In genomic region chr11:65792456-65792855, GRCh38 we compare ENCODE assay signal across 1 cellular context.
TF ChIP-seq lines count a peak whose summit lies in the region.

No MANE protein-coding gene starts in this region.

TF ChIP-seq in GM23338, 12 proteins besides CTCF, POLR2A, EP300 and RAD21 (continued from another document):
- TF ChIP-seq ZNF462 (CRISPR knock-in tag; IDR thresholded peaks at IDR 0.05) (no peak), POLR2AphosphoS5 (IDR thresholded peaks at IDR 0.05; ENCODE audit: low read depth) (no peak), CREB1 (CRISPR knock-in tag; IDR thresholded peaks at IDR 0.05; ENCODE audit: low read depth) (no peak), ZNF114 (CRISPR knock-in tag; IDR thresholded peaks at IDR 0.05) (no peak)
- TF ChIP-seq, protein P1, sequence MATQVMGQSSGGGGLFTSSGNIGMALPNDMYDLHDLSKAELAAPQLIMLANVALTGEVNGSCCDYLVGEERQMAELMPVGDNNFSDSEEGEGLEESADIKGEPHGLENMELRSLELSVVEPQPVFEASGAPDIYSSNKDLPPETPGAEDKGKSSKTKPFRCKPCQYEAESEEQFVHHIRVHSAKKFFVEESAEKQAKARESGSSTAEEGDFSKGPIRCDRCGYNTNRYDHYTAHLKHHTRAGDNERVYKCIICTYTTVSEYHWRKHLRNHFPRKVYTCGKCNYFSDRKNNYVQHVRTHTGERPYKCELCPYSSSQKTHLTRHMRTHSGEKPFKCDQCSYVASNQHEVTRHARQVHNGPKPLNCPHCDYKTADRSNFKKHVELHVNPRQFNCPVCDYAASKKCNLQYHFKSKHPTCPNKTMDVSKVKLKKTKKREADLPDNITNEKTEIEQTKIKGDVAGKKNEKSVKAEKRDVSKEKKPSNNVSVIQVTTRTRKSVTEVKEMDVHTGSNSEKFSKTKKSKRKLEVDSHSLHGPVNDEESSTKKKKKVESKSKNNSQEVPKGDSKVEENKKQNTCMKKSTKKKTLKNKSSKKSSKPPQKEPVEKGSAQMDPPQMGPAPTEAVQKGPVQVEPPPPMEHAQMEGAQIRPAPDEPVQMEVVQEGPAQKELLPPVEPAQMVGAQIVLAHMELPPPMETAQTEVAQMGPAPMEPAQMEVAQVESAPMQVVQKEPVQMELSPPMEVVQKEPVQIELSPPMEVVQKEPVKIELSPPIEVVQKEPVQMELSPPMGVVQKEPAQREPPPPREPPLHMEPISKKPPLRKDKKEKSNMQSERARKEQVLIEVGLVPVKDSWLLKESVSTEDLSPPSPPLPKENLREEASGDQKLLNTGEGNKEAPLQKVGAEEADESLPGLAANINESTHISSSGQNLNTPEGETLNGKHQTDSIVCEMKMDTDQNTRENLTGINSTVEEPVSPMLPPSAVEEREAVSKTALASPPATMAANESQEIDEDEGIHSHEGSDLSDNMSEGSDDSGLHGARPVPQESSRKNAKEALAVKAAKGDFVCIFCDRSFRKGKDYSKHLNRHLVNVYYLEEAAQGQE (IDR thresholded peaks at IDR 0.05; ENCODE audit: unreplicated experiment): no peak
TF ChIP-seq in GM23338: peak in this region for 0.
